In the genomic region with DNA sequence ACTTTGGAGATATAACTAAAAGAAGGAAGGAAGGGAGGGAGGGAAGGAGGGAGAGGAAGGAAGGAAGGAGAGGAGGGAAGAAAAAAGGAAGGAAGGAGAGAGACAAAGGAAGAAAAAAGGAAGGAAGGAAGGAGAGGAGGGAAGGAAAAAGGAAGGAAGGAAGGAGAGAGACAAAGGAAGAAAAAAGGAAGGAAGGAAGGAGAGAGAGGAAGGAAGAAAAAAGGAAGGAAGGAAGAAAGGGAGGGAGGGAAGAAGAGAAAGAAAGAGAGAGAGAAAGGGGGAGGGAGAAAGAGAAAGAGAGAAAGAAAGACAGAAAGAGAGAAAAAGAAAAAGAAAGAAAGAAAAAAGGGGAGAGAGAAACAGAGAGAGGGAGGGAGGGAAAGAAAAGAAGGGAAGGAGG, we compare ENCODE assay signal across 9 cellular contexts.
"Had no signal": no experiment of that assay in that cellular context is flagged by ENCODE, and none has a peak within 500 bp of the region (broad histone marks: within the 10 kb centered on the region; RNA-seq: fewer than 3 reads in every experiment).

No MANE protein-coding gene starts in this region.

- H3K9me3 Mint-ChIP-seq: GM23338, H9 had no signal

- FAIRE-seq: H1, H54 had no signal

- H3K27ac Mint-ChIP-seq: GM23338, H9, HFFc6 had no signal

- H3K4me3 ChIP-seq: GM23338 had no signal

- DNase-seq: H9, HCEC 1CT, HFFc6, IMR-90, KBM-7 had no signal

- H3K4me3 Mint-ChIP-seq: GM23338, H9, HFFc6 had no signal

- H3K27ac ChIP-seq: HL-60 had no signal

- H3K4me2 ChIP-seq: GM23338 had no signal
